ENCODE assay signal across 24 cellular contexts in the genomic region with DNA sequence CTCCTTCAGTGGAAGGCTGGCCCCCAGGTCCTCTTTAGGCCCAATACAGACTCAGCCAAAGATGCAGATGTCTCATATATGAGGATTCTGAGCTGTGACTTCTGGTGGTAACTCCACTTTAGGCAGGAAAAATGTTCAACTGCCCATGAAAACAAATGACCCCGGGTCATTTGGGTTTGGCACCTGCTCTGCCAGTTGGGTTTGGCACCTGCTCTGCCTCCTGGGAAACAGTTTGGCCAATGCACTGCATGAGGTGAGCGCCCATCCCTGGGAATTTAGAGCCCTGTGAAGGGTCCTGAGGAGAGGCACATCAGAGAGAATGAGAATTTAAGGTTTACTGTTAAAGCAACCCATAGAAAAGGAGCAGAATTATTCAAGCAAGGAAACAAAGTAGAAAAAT. TPM values are rescaled to one million over a fixed set of nuclear protein-coding genes. Genes with fewer than 3 reads are reported as not detected.
DNase-seq lines count a peak whose midpoint lies in the region; ATAC-seq and TF ChIP-seq lines count a peak whose summit lies in the region.
"Had no signal": no experiment of that assay in that cellular context is flagged by ENCODE, and none has a peak within 500 bp of the region (broad histone marks: within the 10 kb centered on the region; RNA-seq: fewer than 3 reads in every experiment).

No MANE protein-coding gene starts in this region.

- peak overlapping the region; percentile 57 for H3K14ac ChIP-seq in neuronal stem cell (ENCODE audit: low read length)

- no peaks in the 10 kb centered on the region for H3K79me1 ChIP-seq in neuronal stem cell (ENCODE audit: low read depth, low read length)

- H3K9me3 ChIP-seq in heart left ventricle (peaks cover 0 to 12% (median 0%) of the 10 kb centered on the region in 12 donors), duodenal mucosa (ENCODE audit: control insufficient read depth in 1 of 2, low read length in 2 of 2) (no peaks in the 10 kb centered on the region), neuronal stem cell (replicated peaks in 1 of 2; ENCODE audit: control insufficient read depth in 2 of 2, insufficient read depth in 1 of 2, low read depth in 1 of 2, low read length in 2 of 2) (peaks cover 0 to 5% of the 10 kb centered on the region in 2 donors)
- H3K9me3 ChIP-seq: BE2C, Caco-2 had no signal

- no peak overlapping the region for H3K4me2 ChIP-seq in neuronal stem cell (ENCODE audit: insufficient read depth, low read length, poor library complexity, severe bottlenecking)

- H2BK15ac ChIP-seq in neuronal stem cell (ENCODE audit: low read length): no peak overlapping the region

- no peak overlapping the region for H2BK5ac ChIP-seq in neuronal stem cell (ENCODE audit: low read length)

- H2BK120ac ChIP-seq in neuronal stem cell (ENCODE audit: low read depth, low read length): no peak overlapping the region

- no peak overlapping the region for H4K91ac ChIP-seq in neuronal stem cell (ENCODE audit: low read depth, low read length, poor library complexity)

- no peak overlapping the region for H2AK5ac ChIP-seq in neuronal stem cell (ENCODE audit: low read depth, low read length)

- TF ChIP-seq CTCF in heart left ventricle (IDR thresholded peaks at IDR 0.05) (no peak), GM20000 (IDR thresholded peaks at IDR 0.05; ENCODE audit: extremely low read depth, missing control alignments) (no peak)

- no peak overlapping the region for H3K4ac ChIP-seq in neuronal stem cell (ENCODE audit: low read length)

- no peaks in the 10 kb centered on the region for H3K36me3 ChIP-seq in heart left ventricle
- peaks cover 5 to 45% of the 10 kb centered on the region in 2 donors for H3K36me3 ChIP-seq in duodenal mucosa (ENCODE audit: control insufficient read depth in 1 of 2, insufficient read depth in 2 of 2, low read length in 2 of 2)
- no peaks in the 10 kb centered on the region for H3K36me3 ChIP-seq in neuronal stem cell (replicated peaks in 1 of 2; ENCODE audit: control insufficient read depth in 2 of 2, insufficient read depth in 2 of 2, low read length in 2 of 2)
- H3K36me3 ChIP-seq: BE2C had no signal

- H2BK12ac ChIP-seq in neuronal stem cell (ENCODE audit: low read length): no peak overlapping the region

- H3K23ac ChIP-seq in neuronal stem cell (ENCODE audit: low read depth, low read length, poor library complexity): no peak overlapping the region

- DNase-seq in cardiac septum (ENCODE audit: low spot score): peak; percentile 57
- DNase-seq in heart left ventricle: no peak
- DNase-seq in neuronal stem cell (ENCODE audit: low spot score): no peak
- DNase-seq in activated effector memory CD4-positive, alpha-beta T cell treated with anti-CD3 and anti-CD28 coated beads, Interleukin-2, amount 50 U/mL, for 16 hours: no peak
- DNase-seq in GM20000 (ENCODE audit: low spot score): no peak
- DNase-seq in SHP77 treated with DMSO at 0.1 percent for 48 hours (lab: John Stamatoyannopoulos, UW): no peak
- DNase-seq: BE2C; Caco-2; CD4-positive, CD25-positive, alpha-beta regulatory T cell; DMS153; HFFc6; NCI-H1092 treated with DMSO at 0.1 percent for 48 hours; NCI-H146; NCI-H2029 treated with DMSO at 0.1 percent for 48 hours; NCI-H2171; NCI-H748 treated with DMSO at 0.1 percent for 48 hours; PC-3; RPMI8226; SIG-M5 had no signal

- intact Hi-C loops in cardiac septum (cut with DNase I): no loop called here
- intact Hi-C loops in heart left ventricle (cut with DNase I): no loop called here

- TF ChIP-seq POLR2A in heart left ventricle (IDR thresholded peaks at IDR 0.05): no peak

- no peak overlapping the region for H3K27ac ChIP-seq in heart left ventricle
- no peak overlapping the region for H3K27ac ChIP-seq in duodenal mucosa (ENCODE audit: low read depth, low read length)
- H3K27ac ChIP-seq in neuronal stem cell (replicated peaks; ENCODE audit: low read length): no peak overlapping the region

- peak overlapping the region in 1 of 2 donors; percentile 18 for H3K9ac ChIP-seq in duodenal mucosa (ENCODE audit: low read depth in 1 of 2, low read length in 2 of 2)
- peak overlapping the region; percentile 27 for H3K9ac ChIP-seq in neuronal stem cell (ENCODE audit: low read depth, low read length, poor library complexity)

- H2AFZ ChIP-seq in neuronal stem cell (ENCODE audit: low read length): no peak overlapping the region

- no peak overlapping the region for H4K8ac ChIP-seq in neuronal stem cell (ENCODE audit: low read depth, low read length)

- H3K27me3 ChIP-seq in heart left ventricle (no peaks in the 10 kb centered on the region), duodenal mucosa (ENCODE audit: control insufficient read depth in 1 of 2, insufficient read depth in 2 of 2, low read length in 2 of 2) (no peaks in the 10 kb centered on the region), neuronal stem cell (ENCODE audit: control insufficient read depth in 3 of 3, insufficient read depth in 3 of 3, low read depth in 1 of 3, low read length in 3 of 3) (no peaks in the 10 kb centered on the region)
- H3K27me3 ChIP-seq: BE2C had no signal

- H3K4me1 ChIP-seq in heart left ventricle (peaks cover 0 to 16% (median 10%) of the 10 kb centered on the region in 12 donors), duodenal mucosa (ENCODE audit: control insufficient read depth in 1 of 2, insufficient read depth in 2 of 2, low read length in 2 of 2) (peaks cover 41 to 58% of the 10 kb centered on the region in 2 donors), neuronal stem cell (ENCODE audit: control insufficient read depth in 2 of 2, insufficient read depth in 1 of 2, low read depth in 1 of 2, low read length in 2 of 2) (peaks cover 1 to 3% of the 10 kb centered on the region in 2 donors)
- H3K4me1 ChIP-seq: BE2C, Caco-2 had no signal

- peak overlapping the region; percentile 67 for H3K18ac ChIP-seq in neuronal stem cell (ENCODE audit: low read length)

- H3K4me3 ChIP-seq in heart left ventricle: no peak overlapping the region
- H3K4me3 ChIP-seq in duodenal mucosa (ENCODE audit: low read depth in 1 of 2, low read length in 2 of 2): peak overlapping the region; percentile 26 to 42
- H3K4me3 ChIP-seq in neuronal stem cell (ENCODE audit: low read length in 2 of 2): no peak overlapping the region
- H3K4me3 ChIP-seq: GM12878, K562 had no signal

- 90 to 95% (median 91%) methylated on average over 2 of the region's 2 CpGs for WGBS in heart left ventricle, 4 donors
- WGBS in neuronal stem cell (ENCODE audit: extremely low coverage in 2 of 2, insufficient read length in 2 of 2, insufficient replicate concordance in 1 of 2), 2 donors: no CpG with 5 or more reads among the region's 2 CpGs

- ATAC-seq in heart left ventricle (no peak), GM18520 (IDR thresholded peaks at IDR 0.05; ENCODE audit: unreplicated experiment) (no peak)
- ATAC-seq: GM12878, K562, PC-3 had no signal

RNA-seq across cellular contexts. Expression of a gene that starts 45.3 kb away (rescaled TPM):
- total RNA-seq in cardiac septum (0.65 TPM), heart left ventricle (under 1 TPM in 7 of 9 donors, not detected in 2; 0.02 to 0.71 (median 0.12) TPM)
- polyA plus RNA-seq in heart left ventricle: under 1 TPM; 0.01 to 0.04 TPM
- 0.75 TPM for polyA plus RNA-seq in neuronal stem cell (2013, experiment 1 of 2)
- 0.83 TPM for polyA plus RNA-seq in neuronal stem cell (2013, experiment 2 of 2)
- total RNA-seq: CD4-positive, CD25-positive, alpha-beta regulatory T cell; NCI-H460 had no signal
- polyA plus RNA-seq: CD4-positive, CD25-positive, alpha-beta regulatory T cell; K562 had no signal

Comparison
In these comparisons a context has a peak if more than half of its experiments do, and no peak if none do; other contexts are left out.
1. H3K4me3 ChIP-seq: peak in duodenal mucosa (2 of 2); none in heart left ventricle (0 of 12) and neuronal stem cell (0 of 2).